ENCODE assay signal across 34 cellular contexts in the genomic region with DNA sequence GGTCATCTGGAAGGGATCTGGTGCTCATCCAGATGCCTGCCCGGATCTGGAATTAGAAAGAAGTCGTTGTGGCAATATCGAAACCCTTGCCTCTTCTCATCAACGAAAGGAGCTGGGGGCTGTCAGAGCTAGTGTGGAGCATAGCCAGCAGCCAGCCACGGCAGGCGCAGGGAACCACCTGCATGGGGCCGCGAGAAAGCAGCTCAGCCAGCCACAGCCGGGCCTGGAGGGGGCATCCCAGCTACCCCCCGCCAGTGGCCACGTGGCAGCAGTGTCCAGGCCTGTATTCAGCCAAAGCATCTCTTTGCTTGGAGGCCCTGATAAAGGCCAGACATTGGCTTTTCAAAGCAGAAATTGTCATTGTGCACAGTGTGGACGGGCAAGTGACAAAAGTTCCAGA. TPM values are rescaled to one million over a fixed set of nuclear protein-coding genes. Genes with fewer than 3 reads are reported as not detected.
"Had no signal": no experiment of that assay in that cellular context is flagged by ENCODE, and none has a peak within 500 bp of the region (broad histone marks: within the 10 kb centered on the region; RNA-seq: fewer than 3 reads in every experiment).

No MANE protein-coding gene starts in this region.

- H3K4me2 ChIP-seq: hepatocyte had no signal

- ATAC-seq: effector memory CD8-positive, alpha-beta T cell; esophagus mucosa; foreskin keratinocyte; gastrocnemius medialis; gastroesophageal sphincter; heart right ventricle had no signal

- H3K36me3 ChIP-seq: colonic mucosa, esophagus muscularis mucosa, esophagus squamous epithelium, gastrocnemius medialis, gastroesophageal sphincter, heart left ventricle, heart right ventricle had no signal

- H2AFZ ChIP-seq: hepatocyte had no signal

- DNase-seq: colonic mucosa; cortex of kidney; dermis blood vessel endothelial cell; dorsolateral prefrontal cortex; effector CD4-positive, alpha-beta T cell; effector CD8-positive, alpha-beta T cell; effector memory CD4-positive, alpha-beta T cell; effector memory CD8-positive, alpha-beta T cell; endodermal cell; erythroblast; esophagus squamous epithelium; foreskin fibroblast; foreskin keratinocyte; foreskin melanocyte; gastrocnemius medialis; glutamatergic neuron; head of caudate nucleus; heart left ventricle; heart right ventricle had no signal

- H3K9me3 ChIP-seq: colonic mucosa, esophagus muscularis mucosa, esophagus squamous epithelium, gastrocnemius medialis, gastroesophageal sphincter, heart left ventricle, heart right ventricle had no signal

- H3K27ac ChIP-seq: colonic mucosa, coronary artery, dorsolateral prefrontal cortex, epithelial cell of prostate, esophagus muscularis mucosa, esophagus squamous epithelium, foreskin keratinocyte, gastrocnemius medialis, gastroesophageal sphincter, heart left ventricle, heart right ventricle, hepatocyte had no signal

- H3K79me2 ChIP-seq: hepatocyte had no signal

- H3K27me3 ChIP-seq: colonic mucosa, foreskin keratinocyte, gastrocnemius medialis had no signal

- FAIRE-seq: endometrium, endothelial cell of umbilical vein, frontal cortex had no signal

- H3K4me1 ChIP-seq: colonic mucosa, esophagus muscularis mucosa, esophagus squamous epithelium, foreskin keratinocyte, gastrocnemius medialis, gastroesophageal sphincter, heart left ventricle, heart right ventricle had no signal

- H3K4me3 ChIP-seq: colonic mucosa, coronary artery, dorsolateral prefrontal cortex, esophagus muscularis mucosa, esophagus squamous epithelium, gastrocnemius medialis, gastroesophageal sphincter, heart left ventricle, heart right ventricle, hepatocyte had no signal

RNA-seq across cellular contexts. Expression of a gene that starts 19.1 kb away (rescaled TPM):
- total RNA-seq: colonic mucosa, dermis blood vessel endothelial cell, dermis microvascular lymphatic vessel endothelial cell, endodermal cell, endothelial cell of umbilical vein, epithelial cell of proximal tubule, esophagus mucosa, esophagus muscularis mucosa, esophagus squamous epithelium, fibroblast of lung, fibroblast of villous mesenchyme, foreskin keratinocyte, gastrocnemius medialis, glomerular endothelial cell, heart left ventricle, heart right ventricle, hepatocyte had no signal
- polyA plus RNA-seq: endothelial cell of umbilical vein, esophagus, fibroblast of lung, foreskin keratinocyte, heart left ventricle, heart right ventricle, hepatocyte had no signal
